1 cellular context compared by ENCODE assay signal in the genomic region with DNA sequence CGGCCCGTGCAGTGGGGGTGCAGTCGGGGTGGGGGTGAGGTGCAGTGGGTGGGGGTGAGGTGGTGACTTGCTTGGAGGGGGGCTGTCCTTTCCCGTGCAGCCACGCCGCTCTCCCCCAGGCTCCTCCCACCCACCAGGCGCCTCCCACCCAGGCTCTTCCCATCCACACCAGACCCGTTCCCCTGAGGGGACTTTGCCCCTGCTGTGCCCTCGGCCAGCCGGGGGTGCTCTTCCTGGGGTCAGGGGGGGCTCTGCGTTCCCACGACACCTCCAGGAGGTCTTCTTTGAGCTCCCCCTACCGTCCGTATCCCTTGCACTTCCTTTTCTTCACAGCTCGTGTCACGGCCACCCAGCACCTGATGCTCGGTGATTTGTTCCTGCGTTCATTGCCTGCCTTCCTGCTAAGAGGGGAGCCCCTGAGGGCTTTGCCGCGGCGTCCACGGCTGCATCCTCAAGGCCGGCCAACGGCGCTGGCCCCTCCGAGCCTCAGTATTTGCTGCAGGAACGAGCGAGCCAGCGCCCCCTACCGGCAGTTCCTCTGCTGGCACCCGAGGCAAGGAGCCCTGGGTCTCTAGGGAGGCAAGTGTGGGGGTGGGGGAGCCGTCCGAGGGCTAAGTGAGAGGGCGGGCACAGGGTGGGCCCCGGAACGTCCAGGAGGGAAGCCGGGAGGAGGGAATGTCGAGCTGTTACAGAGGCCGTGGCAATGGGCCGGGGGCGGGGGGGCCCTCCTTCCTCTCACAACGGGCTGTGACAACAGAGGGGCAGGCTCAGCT.
TF ChIP-seq lines count a peak whose summit lies in the region.

No MANE protein-coding gene starts in this region.

TF ChIP-seq in neural cell, 6 proteins besides CTCF, POLR2A, EP300 and RAD21 (continued from another document):
- TF ChIP-seq, protein P1, sequence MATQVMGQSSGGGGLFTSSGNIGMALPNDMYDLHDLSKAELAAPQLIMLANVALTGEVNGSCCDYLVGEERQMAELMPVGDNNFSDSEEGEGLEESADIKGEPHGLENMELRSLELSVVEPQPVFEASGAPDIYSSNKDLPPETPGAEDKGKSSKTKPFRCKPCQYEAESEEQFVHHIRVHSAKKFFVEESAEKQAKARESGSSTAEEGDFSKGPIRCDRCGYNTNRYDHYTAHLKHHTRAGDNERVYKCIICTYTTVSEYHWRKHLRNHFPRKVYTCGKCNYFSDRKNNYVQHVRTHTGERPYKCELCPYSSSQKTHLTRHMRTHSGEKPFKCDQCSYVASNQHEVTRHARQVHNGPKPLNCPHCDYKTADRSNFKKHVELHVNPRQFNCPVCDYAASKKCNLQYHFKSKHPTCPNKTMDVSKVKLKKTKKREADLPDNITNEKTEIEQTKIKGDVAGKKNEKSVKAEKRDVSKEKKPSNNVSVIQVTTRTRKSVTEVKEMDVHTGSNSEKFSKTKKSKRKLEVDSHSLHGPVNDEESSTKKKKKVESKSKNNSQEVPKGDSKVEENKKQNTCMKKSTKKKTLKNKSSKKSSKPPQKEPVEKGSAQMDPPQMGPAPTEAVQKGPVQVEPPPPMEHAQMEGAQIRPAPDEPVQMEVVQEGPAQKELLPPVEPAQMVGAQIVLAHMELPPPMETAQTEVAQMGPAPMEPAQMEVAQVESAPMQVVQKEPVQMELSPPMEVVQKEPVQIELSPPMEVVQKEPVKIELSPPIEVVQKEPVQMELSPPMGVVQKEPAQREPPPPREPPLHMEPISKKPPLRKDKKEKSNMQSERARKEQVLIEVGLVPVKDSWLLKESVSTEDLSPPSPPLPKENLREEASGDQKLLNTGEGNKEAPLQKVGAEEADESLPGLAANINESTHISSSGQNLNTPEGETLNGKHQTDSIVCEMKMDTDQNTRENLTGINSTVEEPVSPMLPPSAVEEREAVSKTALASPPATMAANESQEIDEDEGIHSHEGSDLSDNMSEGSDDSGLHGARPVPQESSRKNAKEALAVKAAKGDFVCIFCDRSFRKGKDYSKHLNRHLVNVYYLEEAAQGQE (IDR thresholded peaks at IDR 0.05; ENCODE audit: borderline replicate concordance), result no peak
- TF ChIP-seq EZH2 (IDR thresholded peaks at IDR 0.05; ENCODE audit: borderline replicate concordance, insufficient read depth, low read length, poor library complexity, severe bottlenecking), result no peak
